In the genomic region with DNA sequence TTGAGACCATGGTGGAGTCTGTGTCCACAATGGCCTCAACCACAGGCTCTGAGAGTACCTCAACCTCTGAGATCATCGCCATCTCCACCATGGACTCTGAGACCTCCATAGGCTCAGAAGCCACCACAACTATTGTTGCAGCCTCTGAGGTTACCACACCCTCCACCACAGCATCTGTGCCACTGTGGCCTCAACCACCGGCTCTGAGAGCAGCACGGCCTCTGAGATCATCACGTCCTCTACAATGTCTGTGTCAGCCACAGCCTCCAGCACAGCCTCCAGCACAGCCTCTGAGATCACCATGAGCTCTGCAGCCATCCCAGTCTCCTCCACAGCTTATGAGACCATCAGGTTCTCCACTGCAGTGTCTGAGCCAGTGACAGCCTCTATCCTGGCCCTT, we compare ENCODE assay signal across 2 cellular contexts.
TF ChIP-seq lines count a peak whose summit lies in the region.

No MANE protein-coding gene starts in this region.

TF ChIP-seq in SK-N-SH treated with all-trans-retinoic acid at 6 μM for 48 hours, 23 proteins besides CTCF, POLR2A, EP300 and RAD21:
- no peak for TF ChIP-seq ZNF8 (CRISPR knock-in tag; IDR thresholded peaks at IDR 0.05)
- no peak for TF ChIP-seq ZFP3 (CRISPR knock-in tag; IDR thresholded peaks at IDR 0.05)
- TF ChIP-seq, protein P1, sequence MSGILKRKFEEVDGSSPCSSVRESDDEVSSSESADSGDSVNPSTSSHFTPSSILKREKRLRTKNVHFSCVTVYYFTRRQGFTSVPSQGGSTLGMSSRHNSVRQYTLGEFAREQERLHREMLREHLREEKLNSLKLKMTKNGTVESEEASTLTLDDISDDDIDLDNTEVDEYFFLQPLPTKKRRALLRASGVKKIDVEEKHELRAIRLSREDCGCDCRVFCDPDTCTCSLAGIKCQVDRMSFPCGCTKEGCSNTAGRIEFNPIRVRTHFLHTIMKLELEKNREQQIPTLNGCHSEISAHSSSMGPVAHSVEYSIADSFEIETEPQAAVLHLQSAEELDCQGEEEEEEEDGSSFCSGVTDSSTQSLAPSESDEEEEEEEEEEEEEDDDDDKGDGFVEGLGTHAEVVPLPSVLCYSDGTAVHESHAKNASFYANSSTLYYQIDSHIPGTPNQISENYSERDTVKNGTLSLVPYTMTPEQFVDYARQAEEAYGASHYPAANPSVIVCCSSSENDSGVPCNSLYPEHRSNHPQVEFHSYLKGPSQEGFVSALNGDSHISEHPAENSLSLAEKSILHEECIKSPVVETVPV (CRISPR knock-in tag; IDR thresholded peaks at IDR 0.05) = no peak
- TF ChIP-seq TOX (CRISPR knock-in tag; IDR thresholded peaks at IDR 0.05; ENCODE audit: borderline replicate concordance) = no peak
- TF ChIP-seq, protein P2, sequence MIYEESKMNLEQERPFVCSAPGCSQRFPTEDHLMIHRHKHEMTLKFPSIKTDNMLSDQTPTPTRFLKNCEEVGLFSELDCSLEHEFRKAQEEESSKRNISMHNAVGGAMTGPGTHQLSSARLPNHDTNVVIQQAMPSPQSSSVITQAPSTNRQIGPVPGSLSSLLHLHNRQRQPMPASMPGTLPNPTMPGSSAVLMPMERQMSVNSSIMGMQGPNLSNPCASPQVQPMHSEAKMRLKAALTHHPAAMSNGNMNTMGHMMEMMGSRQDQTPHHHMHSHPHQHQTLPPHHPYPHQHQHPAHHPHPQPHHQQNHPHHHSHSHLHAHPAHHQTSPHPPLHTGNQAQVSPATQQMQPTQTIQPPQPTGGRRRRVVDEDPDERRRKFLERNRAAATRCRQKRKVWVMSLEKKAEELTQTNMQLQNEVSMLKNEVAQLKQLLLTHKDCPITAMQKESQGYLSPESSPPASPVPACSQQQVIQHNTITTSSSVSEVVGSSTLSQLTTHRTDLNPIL (CRISPR knock-in tag; IDR thresholded peaks at IDR 0.05; ENCODE audit: low read depth) = no peak
- TF ChIP-seq TCF4 (CRISPR knock-in tag; IDR thresholded peaks at IDR 0.05; ENCODE audit: borderline replicate concordance) = no peak
- TF ChIP-seq, protein P3, sequence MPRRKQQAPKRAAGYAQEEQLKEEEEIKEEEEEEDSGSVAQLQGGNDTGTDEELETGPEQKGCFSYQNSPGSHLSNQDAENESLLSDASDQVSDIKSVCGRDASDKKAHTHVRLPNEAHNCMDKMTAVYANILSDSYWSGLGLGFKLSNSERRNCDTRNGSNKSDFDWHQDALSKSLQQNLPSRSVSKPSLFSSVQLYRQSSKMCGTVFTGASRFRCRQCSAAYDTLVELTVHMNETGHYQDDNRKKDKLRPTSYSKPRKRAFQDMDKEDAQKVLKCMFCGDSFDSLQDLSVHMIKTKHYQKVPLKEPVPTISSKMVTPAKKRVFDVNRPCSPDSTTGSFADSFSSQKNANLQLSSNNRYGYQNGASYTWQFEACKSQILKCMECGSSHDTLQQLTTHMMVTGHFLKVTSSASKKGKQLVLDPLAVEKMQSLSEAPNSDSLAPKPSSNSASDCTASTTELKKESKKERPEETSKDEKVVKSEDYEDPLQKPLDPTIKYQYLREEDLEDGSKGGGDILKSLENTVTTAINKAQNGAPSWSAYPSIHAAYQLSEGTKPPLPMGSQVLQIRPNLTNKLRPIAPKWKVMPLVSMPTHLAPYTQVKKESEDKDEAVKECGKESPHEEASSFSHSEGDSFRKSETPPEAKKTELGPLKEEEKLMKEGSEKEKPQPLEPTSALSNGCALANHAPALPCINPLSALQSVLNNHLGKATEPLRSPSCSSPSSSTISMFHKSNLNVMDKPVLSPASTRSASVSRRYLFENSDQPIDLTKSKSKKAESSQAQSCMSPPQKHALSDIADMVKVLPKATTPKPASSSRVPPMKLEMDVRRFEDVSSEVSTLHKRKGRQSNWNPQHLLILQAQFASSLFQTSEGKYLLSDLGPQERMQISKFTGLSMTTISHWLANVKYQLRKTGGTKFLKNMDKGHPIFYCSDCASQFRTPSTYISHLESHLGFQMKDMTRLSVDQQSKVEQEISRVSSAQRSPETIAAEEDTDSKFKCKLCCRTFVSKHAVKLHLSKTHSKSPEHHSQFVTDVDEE (CRISPR knock-in tag; IDR thresholded peaks at IDR 0.05) = no peak
- no peak for TF ChIP-seq CSDC2 (CRISPR knock-in tag; IDR thresholded peaks at IDR 0.05)
- TF ChIP-seq RARB (CRISPR knock-in tag; IDR thresholded peaks at IDR 0.05) = no peak
- no peak for TF ChIP-seq ZNF70 (CRISPR knock-in tag; IDR thresholded peaks at IDR 0.05)

TF ChIP-seq in SK-N-SH, 30 proteins besides CTCF, POLR2A, EP300 and RAD21 (continued from another document):
- TF ChIP-seq, protein P4, sequence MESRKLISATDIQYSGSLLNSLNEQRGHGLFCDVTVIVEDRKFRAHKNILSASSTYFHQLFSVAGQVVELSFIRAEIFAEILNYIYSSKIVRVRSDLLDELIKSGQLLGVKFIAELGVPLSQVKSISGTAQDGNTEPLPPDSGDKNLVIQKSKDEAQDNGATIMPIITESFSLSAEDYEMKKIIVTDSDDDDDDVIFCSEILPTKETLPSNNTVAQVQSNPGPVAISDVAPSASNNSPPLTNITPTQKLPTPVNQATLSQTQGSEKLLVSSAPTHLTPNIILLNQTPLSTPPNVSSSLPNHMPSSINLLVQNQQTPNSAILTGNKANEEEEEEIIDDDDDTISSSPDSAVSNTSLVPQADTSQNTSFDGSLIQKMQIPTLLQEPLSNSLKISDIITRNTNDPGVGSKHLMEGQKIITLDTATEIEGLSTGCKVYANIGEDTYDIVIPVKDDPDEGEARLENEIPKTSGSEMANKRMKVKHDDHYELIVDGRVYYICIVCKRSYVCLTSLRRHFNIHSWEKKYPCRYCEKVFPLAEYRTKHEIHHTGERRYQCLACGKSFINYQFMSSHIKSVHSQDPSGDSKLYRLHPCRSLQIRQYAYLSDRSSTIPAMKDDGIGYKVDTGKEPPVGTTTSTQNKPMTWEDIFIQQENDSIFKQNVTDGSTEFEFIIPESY (IDR thresholded peaks at IDR 0.05; ENCODE audit: borderline replicate concordance, low read depth) = no peak
- no peak for TF ChIP-seq MXI1 (IDR thresholded peaks at IDR 0.05; ENCODE audit: low read depth, low read length)
- TF ChIP-seq, protein P5, sequence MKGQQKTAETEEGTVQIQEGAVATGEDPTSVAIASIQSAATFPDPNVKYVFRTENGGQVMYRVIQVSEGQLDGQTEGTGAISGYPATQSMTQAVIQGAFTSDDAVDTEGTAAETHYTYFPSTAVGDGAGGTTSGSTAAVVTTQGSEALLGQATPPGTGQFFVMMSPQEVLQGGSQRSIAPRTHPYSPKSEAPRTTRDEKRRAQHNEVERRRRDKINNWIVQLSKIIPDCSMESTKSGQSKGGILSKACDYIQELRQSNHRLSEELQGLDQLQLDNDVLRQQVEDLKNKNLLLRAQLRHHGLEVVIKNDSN (IDR thresholded peaks at IDR 0.05; ENCODE audit: borderline replicate concordance, low read depth) = no peak
- no peak for TF ChIP-seq FOXM1 (IDR thresholded peaks at IDR 0.05; ENCODE audit: low read depth)
- TF ChIP-seq JUND (IDR thresholded peaks at IDR 0.05) = no peak
- no peak for TF ChIP-seq TAF1 (IDR thresholded peaks at IDR 0.05; ENCODE audit: borderline replicate concordance, low read depth, low read length)
- no peak for TF ChIP-seq EZH2phosphoT487 (IDR thresholded peaks at IDR 0.05; ENCODE audit: borderline replicate concordance, low read depth)
- TF ChIP-seq ELF1 (IDR thresholded peaks at IDR 0.05) = no peak
- TF ChIP-seq NFIC (IDR thresholded peaks at IDR 0.05; ENCODE audit: borderline replicate concordance) = no peak
- TF ChIP-seq TCF12 (IDR thresholded peaks at IDR 0.05) = no peak
- no peak for TF ChIP-seq SMC3 (IDR thresholded peaks at IDR 0.05; ENCODE audit: low read depth, low read length)
- TF ChIP-seq CHD2 (IDR thresholded peaks at IDR 0.05; ENCODE audit: low read length, partially characterized antibody) = no peak
- TF ChIP-seq YY1 (IDR thresholded peaks at IDR 0.05; ENCODE audit: low read depth) = no peak
